Comparison of ENCODE assay signal across 16 cellular contexts in the genomic region with DNA sequence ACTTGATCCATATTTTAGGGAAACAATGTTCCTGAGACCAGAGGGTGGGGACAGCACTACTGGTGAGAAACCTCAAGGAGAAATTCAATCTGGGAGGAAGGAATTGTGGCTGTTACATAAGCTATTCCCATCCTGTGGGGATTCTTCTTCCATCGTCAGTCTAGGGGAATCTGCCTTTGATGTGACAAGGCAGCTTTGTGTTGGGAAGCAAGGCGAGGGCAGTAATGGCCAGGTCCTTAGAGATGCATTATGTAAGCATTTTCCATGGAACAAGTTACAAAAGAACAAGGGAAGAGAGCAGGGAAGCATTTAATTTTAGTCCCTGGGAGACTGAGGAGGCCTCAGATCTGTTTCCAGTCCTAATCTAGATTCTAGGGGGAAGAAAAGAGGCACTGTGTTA.
"Had no signal": no experiment of that assay in that cellular context is flagged by ENCODE, and none has a peak within 500 bp of the region (broad histone marks: within the 10 kb centered on the region; RNA-seq: fewer than 3 reads in every experiment).

No MANE protein-coding gene starts in this region.

- H3K27me3 ChIP-seq: ascending aorta, gastroesophageal sphincter had no signal

- H3K36me3 ChIP-seq: ascending aorta, gastroesophageal sphincter, prostate gland, thoracic aorta had no signal

- H3K9me3 ChIP-seq: ascending aorta, gastroesophageal sphincter, prostate gland, thoracic aorta had no signal

- H3K4me1 ChIP-seq: ascending aorta, gastroesophageal sphincter, prostate gland had no signal

- DNase-seq: activated CD4-positive, alpha-beta T cell treated with anti-CD3 and anti-CD28 coated beads, Interleukin-2, amount 50 U/mL, for 48 hours; activated CD8-positive, alpha-beta memory T cell treated with anti-CD3 and anti-CD28 coated beads, Interleukin-2, amount 10 ng/mL, durations not matched to agents 7 days and 5 days; activated gamma-delta T cell treated with Interleukin-2 at 50 U/mL for 16 hours; activated naive CD8-positive, alpha-beta T cell treated with anti-CD3 and anti-CD28 coated beads, Interleukin-2, amount 10 ng/mL, durations not matched to agents 7 days and 5 days; activated T-cell treated with anti-CD3 and anti-CD28 coated beads, Interleukin-2, amount 50 U/mL, for 4 hours; left cardiac atrium; naive thymus-derived CD4-positive, alpha-beta T cell; occipital lobe; stimulated activated CD4-positive, alpha-beta T cell treated with anti-CD3 and anti-CD28 coated beads, Interleukin-4, amount 100 ng/mL, for 24 hours; stimulated activated naive CD8-positive, alpha-beta T cell treated with anti-CD3 and anti-CD28 coated beads, Interleukin-15, amount 100 ng/mL, for 72 hours; T-helper 2 cell had no signal

- H3K27ac ChIP-seq: ascending aorta, gastroesophageal sphincter, prostate gland, thoracic aorta had no signal

- H3K4me3 ChIP-seq: ascending aorta, gastroesophageal sphincter, lung, prostate gland, thoracic aorta had no signal
